ENCODE assay signal across 7 cellular contexts in the genomic region with DNA sequence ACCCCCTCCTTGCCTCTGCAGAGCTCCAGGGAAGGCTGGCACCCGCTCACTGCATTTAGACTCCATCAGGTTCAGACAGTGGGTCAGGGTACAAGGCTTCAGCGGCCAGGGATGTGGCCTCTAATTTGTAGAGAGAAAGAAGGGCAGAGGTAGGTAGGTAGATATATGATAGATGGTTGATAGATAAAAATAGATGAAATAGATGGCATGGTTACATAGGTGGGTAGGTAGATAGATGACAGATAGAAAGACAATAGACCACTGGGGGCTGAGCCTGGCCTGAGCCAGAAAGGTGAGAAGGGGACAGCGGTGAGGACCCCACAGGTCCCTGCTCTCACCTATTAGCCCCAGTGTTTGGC.
A peak's percentile ranks its signal among the peaks of the same experiment; 100 is the strongest.
DNase-seq lines count a peak whose midpoint lies in the region; ATAC-seq lines count a peak whose summit lies in the region.
"Not testable (repeated sequence)": the region's sequence is repeated elsewhere in the genome, so short reads cannot be mapped to it uniquely, and the experiment has no call there.

No MANE protein-coding gene starts in this region.

- not testable (repeated sequence) for H3K9me3 Mint-ChIP-seq in CD4-positive, alpha-beta memory T cell; IgD-negative memory B cell; T-helper 2 cell treated with Interferon-gamma antibody and Interleukin-4, amounts not matched to agents 5 μg/mL and 100 μg/mL, for 36 hours; activated T-helper 1 cell treated with anti-CD3 and anti-CD28 coated beads, Interleukin-12 subunit alpha, Interleukin-12 subunit beta, Interleukin-2, Interleukin-4 antibody, amounts not matched to agents 30 ng/mL and 10 ng/mL and 1 ng/mL, durations not matched to agents 14 hours and 24 hours and 36 hours; activated naive CD8-positive, alpha-beta T cell (ENCODE audit: low read depth); dendritic cell treated with granulocyte-macrophage colony-stimulating factor and Interleukin-4, amounts not matched to agents 40 ng/mL and 50 ng/mL, for 4 days; naive thymus-derived CD8-positive, alpha-beta T cell

- not testable (repeated sequence) for H3K27ac ChIP-seq in CD4-positive, alpha-beta memory T cell (ENCODE audit: low read depth, low read length)

- POLR2A ChIA-PET in CD4-positive, alpha-beta memory T cell (lab: Charles Lee; ENCODE audit: partially characterized antibody); naive thymus-derived CD8-positive, alpha-beta T cell (lab: Charles Lee): not testable (repeated sequence)

- not testable (repeated sequence) for H3K4me3 ChIP-seq in CD4-positive, alpha-beta memory T cell (ENCODE audit: low read length in 2 of 2)

- CTCF ChIA-PET in CD4-positive, alpha-beta memory T cell (lab: Charles Lee; ENCODE audit: partially characterized antibody), result not testable (repeated sequence)

- H3K9me3 ChIP-seq in CD4-positive, alpha-beta memory T cell (ENCODE audit: control insufficient read depth in 1 of 2, low read length in 2 of 2), result not testable (repeated sequence)

- H3K4me3 Mint-ChIP-seq in CD4-positive, alpha-beta memory T cell, result peak overlapping the region in 1 of 8 donors; percentile 27
- H3K4me3 Mint-ChIP-seq in IgD-negative memory B cell; T-helper 2 cell treated with Interferon-gamma antibody and Interleukin-4, amounts not matched to agents 5 μg/mL and 100 μg/mL, for 36 hours; activated T-helper 1 cell treated with anti-CD3 and anti-CD28 coated beads, Interleukin-12 subunit alpha, Interleukin-12 subunit beta, Interleukin-2, Interleukin-4 antibody, amounts not matched to agents 30 ng/mL and 10 ng/mL and 1 ng/mL, durations not matched to agents 14 hours and 24 hours and 36 hours; dendritic cell treated with granulocyte-macrophage colony-stimulating factor and Interleukin-4, amounts not matched to agents 40 ng/mL and 50 ng/mL, for 4 days: not testable (repeated sequence)
- peak overlapping the region; percentile 17 for H3K4me3 Mint-ChIP-seq in activated naive CD8-positive, alpha-beta T cell
- peak overlapping the region in 2 of 10 donors; percentile 31 to 60 for H3K4me3 Mint-ChIP-seq in naive thymus-derived CD8-positive, alpha-beta T cell

- not testable (repeated sequence) for H3K36me3 ChIP-seq in CD4-positive, alpha-beta memory T cell (ENCODE audit: insufficient read depth, low read length)

- not testable (repeated sequence) for H3K27me3 Mint-ChIP-seq in CD4-positive, alpha-beta memory T cell; IgD-negative memory B cell; T-helper 2 cell treated with Interferon-gamma antibody and Interleukin-4, amounts not matched to agents 5 μg/mL and 100 μg/mL, for 36 hours (ENCODE audit: low read depth); activated T-helper 1 cell treated with anti-CD3 and anti-CD28 coated beads, Interleukin-12 subunit alpha, Interleukin-12 subunit beta, Interleukin-2, Interleukin-4 antibody, amounts not matched to agents 30 ng/mL and 10 ng/mL and 1 ng/mL, durations not matched to agents 14 hours and 24 hours and 36 hours (ENCODE audit: insufficient read depth); activated naive CD8-positive, alpha-beta T cell; dendritic cell treated with granulocyte-macrophage colony-stimulating factor and Interleukin-4, amounts not matched to agents 40 ng/mL and 50 ng/mL, for 4 days; naive thymus-derived CD8-positive, alpha-beta T cell

- H3K4me1 Mint-ChIP-seq in CD4-positive, alpha-beta memory T cell, result peaks cover 5 to 32% (median 11%) of the 10 kb centered on the region in 4 donors
- peaks cover 3 to 15% (median 4%) of the 10 kb centered on the region in 3 donors for H3K4me1 Mint-ChIP-seq in IgD-negative memory B cell
- H3K4me1 Mint-ChIP-seq in T-helper 2 cell treated with Interferon-gamma antibody and Interleukin-4, amounts not matched to agents 5 μg/mL and 100 μg/mL, for 36 hours (ENCODE audit: low read depth), result peaks cover 21% of the 10 kb centered on the region
- peaks cover 21% of the 10 kb centered on the region for H3K4me1 Mint-ChIP-seq in activated T-helper 1 cell treated with anti-CD3 and anti-CD28 coated beads, Interleukin-12 subunit alpha, Interleukin-12 subunit beta, Interleukin-2, Interleukin-4 antibody, amounts not matched to agents 30 ng/mL and 10 ng/mL and 1 ng/mL, durations not matched to agents 14 hours and 24 hours and 36 hours (ENCODE audit: low read depth)
- H3K4me1 Mint-ChIP-seq in activated naive CD8-positive, alpha-beta T cell (ENCODE audit: low read depth), result not testable (repeated sequence)
- peaks cover 52% of the 10 kb centered on the region for H3K4me1 Mint-ChIP-seq in dendritic cell treated with granulocyte-macrophage colony-stimulating factor and Interleukin-4, amounts not matched to agents 40 ng/mL and 50 ng/mL, for 4 days (ENCODE audit: low read depth)
- H3K4me1 Mint-ChIP-seq in naive thymus-derived CD8-positive, alpha-beta T cell, result peaks cover 7 to 33% (median 9%) of the 10 kb centered on the region in 4 donors

- H3K27ac Mint-ChIP-seq in CD4-positive, alpha-beta memory T cell, result peak overlapping the region in 4 of 7 donors; percentile 22 to 90 (median 78)
- H3K27ac Mint-ChIP-seq in IgD-negative memory B cell, result peak overlapping the region in 2 of 3 donors; percentile 71 to 83
- H3K27ac Mint-ChIP-seq in T-helper 2 cell treated with Interferon-gamma antibody and Interleukin-4, amounts not matched to agents 5 μg/mL and 100 μg/mL, for 36 hours, result peak overlapping the region; percentile 79
- H3K27ac Mint-ChIP-seq in activated T-helper 1 cell treated with anti-CD3 and anti-CD28 coated beads, Interleukin-12 subunit alpha, Interleukin-12 subunit beta, Interleukin-2, Interleukin-4 antibody, amounts not matched to agents 30 ng/mL and 10 ng/mL and 1 ng/mL, durations not matched to agents 14 hours and 24 hours and 36 hours, result peak overlapping the region; percentile 78
- H3K27ac Mint-ChIP-seq in activated naive CD8-positive, alpha-beta T cell, result not testable (repeated sequence)
- peak overlapping the region; percentile 41 for H3K27ac Mint-ChIP-seq in dendritic cell treated with granulocyte-macrophage colony-stimulating factor and Interleukin-4, amounts not matched to agents 40 ng/mL and 50 ng/mL, for 4 days
- peak overlapping the region in 6 of 10 donors; percentile 26 to 71 (median 40) for H3K27ac Mint-ChIP-seq in naive thymus-derived CD8-positive, alpha-beta T cell

- not testable (repeated sequence) for ATAC-seq in naive thymus-derived CD8-positive, alpha-beta T cell

- not testable (repeated sequence) for H3K27me3 ChIP-seq in CD4-positive, alpha-beta memory T cell (ENCODE audit: insufficient read depth, low read length)

- not testable (repeated sequence) for H3K4me1 ChIP-seq in CD4-positive, alpha-beta memory T cell (ENCODE audit: insufficient read depth, low read length)

- H3K36me3 Mint-ChIP-seq in CD4-positive, alpha-beta memory T cell; IgD-negative memory B cell; T-helper 2 cell treated with Interferon-gamma antibody and Interleukin-4, amounts not matched to agents 5 μg/mL and 100 μg/mL, for 36 hours (ENCODE audit: low read depth); activated T-helper 1 cell treated with anti-CD3 and anti-CD28 coated beads, Interleukin-12 subunit alpha, Interleukin-12 subunit beta, Interleukin-2, Interleukin-4 antibody, amounts not matched to agents 30 ng/mL and 10 ng/mL and 1 ng/mL, durations not matched to agents 14 hours and 24 hours and 36 hours (ENCODE audit: low read depth); activated naive CD8-positive, alpha-beta T cell; dendritic cell treated with granulocyte-macrophage colony-stimulating factor and Interleukin-4, amounts not matched to agents 40 ng/mL and 50 ng/mL, for 4 days (ENCODE audit: low read depth); naive thymus-derived CD8-positive, alpha-beta T cell: not testable (repeated sequence)

- intact Hi-C loops in CD4-positive, alpha-beta memory T cell (cut with micrococcal nuclease); activated T-helper 1 cell treated with anti-CD3 and anti-CD28 coated beads, Interleukin-12 subunit alpha, Interleukin-12 subunit beta, Interleukin-2, Interleukin-4 antibody, amounts not matched to agents 30 ng/mL and 10 ng/mL and 1 ng/mL, durations not matched to agents 14 hours and 24 hours and 36 hours (cut with micrococcal nuclease); dendritic cell treated with granulocyte-macrophage colony-stimulating factor and Interleukin-4, amounts not matched to agents 40 ng/mL and 50 ng/mL, for 4 days (cut with micrococcal nuclease): not testable (repeated sequence)

- DNase-seq in CD4-positive, alpha-beta memory T cell; T-helper 2 cell treated with Interferon-gamma antibody and Interleukin-4, amounts not matched to agents 5 μg/mL and 100 μg/mL, for 36 hours (ENCODE audit: low spot score); activated T-helper 1 cell treated with anti-CD3 and anti-CD28 coated beads, Interleukin-12 subunit alpha, Interleukin-12 subunit beta, Interleukin-2, Interleukin-4 antibody, amounts not matched to agents 30 ng/mL and 10 ng/mL and 1 ng/mL, durations not matched to agents 14 hours and 24 hours and 36 hours (ENCODE audit: low spot score): not testable (repeated sequence)
- peak in 2 of 10 donors; percentile 1 to 15 for DNase-seq in naive thymus-derived CD8-positive, alpha-beta T cell
